13 cellular contexts compared by ENCODE assay signal in genomic region chr9:18438951-18439350, GRCh38. TPM values are rescaled to one million over a fixed set of nuclear protein-coding genes. Genes with fewer than 3 reads are reported as not detected.
DNase-seq lines count a peak whose midpoint lies in the region; ATAC-seq and TF ChIP-seq lines count a peak whose summit lies in the region.
"Had no signal": no experiment of that assay in that cellular context is flagged by ENCODE, and none has a peak within 500 bp of the region (broad histone marks: within the 10 kb centered on the region; RNA-seq: fewer than 3 reads in every experiment).

No MANE protein-coding gene starts in this region.

- no peaks in the 10 kb centered on the region for H3K79me2 ChIP-seq in fibroblast of lung (ENCODE audit: control insufficient read depth, insufficient read depth, low read length)

- H3K4me2 ChIP-seq in fibroblast of lung (ENCODE audit: extremely low read depth, insufficient read depth, low read length): peak overlapping the region; percentile 67
- H3K4me2 ChIP-seq: KMS-11 had no signal

- no peaks in the 10 kb centered on the region for H3K4me1 Mint-ChIP-seq in MCF 10A (ENCODE audit: insufficient read depth, unreplicated experiment)
- H3K4me1 Mint-ChIP-seq in neural crest cell: peaks cover 22% of the 10 kb centered on the region

- ATAC-seq in upper lobe of right lung (no peak), HG03521 (IDR thresholded peaks at IDR 0.05; ENCODE audit: unreplicated experiment) (no peak)

- no peaks in the 10 kb centered on the region for H3K27me3 Mint-ChIP-seq in MCF 10A (ENCODE audit: insufficient read depth, unreplicated experiment)
- peaks cover 22% of the 10 kb centered on the region for H3K27me3 Mint-ChIP-seq in neural crest cell (ENCODE audit: low read depth)

- H3K27me3 ChIP-seq in breast epithelium (no peaks in the 10 kb centered on the region), fibroblast of lung (ENCODE audit: control insufficient read depth, insufficient read depth, low read length) (no peaks in the 10 kb centered on the region), upper lobe of right lung (no peaks in the 10 kb centered on the region)
- H3K27me3 ChIP-seq: Peyer's patch had no signal

- H3K4me1 ChIP-seq in breast epithelium (no peaks in the 10 kb centered on the region), fibroblast of lung (ENCODE audit: control insufficient read depth, extremely low read depth, insufficient read depth, low read length) (peaks cover 9% of the 10 kb centered on the region), upper lobe of right lung (peaks cover 7% of the 10 kb centered on the region)

- H3K4me3 ChIP-seq in breast epithelium (peak overlapping the region; percentile 38 to 64 (median 53)), fibroblast of lung (replicated peaks in 1 of 4; ENCODE audit: control extremely low read depth in 1 of 4, insufficient read depth in 1 of 4, low read depth in 3 of 4, low read length in 4 of 4) (peak overlapping the region; percentile 20 to 52 (median 41)), upper lobe of right lung (peak overlapping the region; percentile 43)

- no peaks in the 10 kb centered on the region for H3K9me3 ChIP-seq in breast epithelium
- no peaks in the 10 kb centered on the region for H3K9me3 ChIP-seq in fibroblast of lung (ENCODE audit: control insufficient read depth, insufficient read depth, low read depth, low read length)
- H3K9me3 ChIP-seq in upper lobe of right lung: no peaks in the 10 kb centered on the region
- H3K9me3 ChIP-seq: Peyer's patch had no signal

- H3K9me3 Mint-ChIP-seq in MCF 10A (ENCODE audit: unreplicated experiment) (no peaks in the 10 kb centered on the region), neural crest cell (no peaks in the 10 kb centered on the region)

- POLR2A ChIA-PET in MCF 10A (lab: Yijun Ruan, JAX): interaction anchor here (0.6 kb wide), 1 partner anchor 159 kb away, joined by 3 read pairs; no protein-coding TSS in a partner anchor

- DNase-seq in breast epithelium (ENCODE audit: low spot score in 2 of 2): no peak
- no peak for DNase-seq in MCF 10A (ENCODE audit: unreplicated experiment)
- no peak for DNase-seq in fibroblast of lung (ENCODE audit: low read depth in 2 of 2)
- no peak for DNase-seq in neural crest cell (ENCODE audit: low read depth, low spot score)
- DNase-seq in upper lobe of right lung: no peak
- no peak for DNase-seq in NOMO-1 treated with dmso at 0.1 percent for 144 hours (lab: John Stamatoyannopoulos, UW; ENCODE audit: unreplicated experiment)
- no peak for DNase-seq in NCI-H1417 treated with DMSO at 0.1 percent for 48 hours (lab: John Stamatoyannopoulos, UW)
- DNase-seq: activated T-cell treated with anti-CD3 and anti-CD28 coated beads, Interleukin-2, amount 50 U/mL, for 1 hour; NCI-H2081 treated with DMSO at 0.1 percent for 48 hours had no signal

- peak overlapping the region; percentile 71 for H2AFZ ChIP-seq in fibroblast of lung (ENCODE audit: low read length)

- CTCF ChIA-PET in MCF 10A (lab: Yijun Ruan, JAX): no interaction called here

- H3K27ac ChIP-seq in breast epithelium (no peak overlapping the region), fibroblast of lung (ENCODE audit: insufficient read depth, low read length) (peak overlapping the region; percentile 60), upper lobe of right lung (no peak overlapping the region)
- H3K27ac ChIP-seq: KMS-11 had no signal

- H3K9ac ChIP-seq in fibroblast of lung (ENCODE audit: insufficient read depth, low read length): no peak overlapping the region
- H3K9ac ChIP-seq: KMS-11 had no signal

- H3K4me3 Mint-ChIP-seq in MCF 10A (ENCODE audit: unreplicated experiment): no peak overlapping the region
- H3K4me3 Mint-ChIP-seq in neural crest cell: peak overlapping the region; percentile 67

- H3K36me3 ChIP-seq in breast epithelium: no peaks in the 10 kb centered on the region
- no peaks in the 10 kb centered on the region for H3K36me3 ChIP-seq in fibroblast of lung (ENCODE audit: control insufficient read depth, insufficient read depth, low read length)
- H3K36me3 ChIP-seq in upper lobe of right lung: no peaks in the 10 kb centered on the region
- H3K36me3 ChIP-seq: Peyer's patch had no signal

- no peaks in the 10 kb centered on the region for H4K20me1 ChIP-seq in fibroblast of lung (ENCODE audit: control insufficient read depth, extremely low read depth, insufficient read depth, low read length)

- no TSS peak for BruUV-seq in MCF 10A (replicated peaks; lab: Mats Ljungman, UMichigan)

- no peak for TF ChIP-seq CTCF in breast epithelium (IDR thresholded peaks at IDR 0.05)
- TF ChIP-seq CTCF in MCF 10A (IDR thresholded peaks at IDR 0.05; ENCODE audit: unreplicated experiment): no peak
- no peak for TF ChIP-seq CTCF in fibroblast of lung (conservative IDR thresholded peaks at IDR 0.05 in 1 of 2, IDR thresholded peaks at IDR 0.05 in 1 of 2; ENCODE audit: low read depth in 1 of 2, low read length in 2 of 2)
- no peak for TF ChIP-seq CTCF in neural crest cell (conservative IDR thresholded peaks at IDR 0.05)
- no peak for TF ChIP-seq CTCF in upper lobe of right lung (IDR thresholded peaks at IDR 0.05)

- H3K36me3 Mint-ChIP-seq in MCF 10A (ENCODE audit: insufficient read depth, unreplicated experiment) (no peaks in the 10 kb centered on the region), neural crest cell (ENCODE audit: low read depth) (no peaks in the 10 kb centered on the region)

- H3K27ac Mint-ChIP-seq in MCF 10A (ENCODE audit: low read depth, unreplicated experiment): no peak overlapping the region
- peak overlapping the region; percentile 79 for H3K27ac Mint-ChIP-seq in neural crest cell (ENCODE audit: unreplicated experiment)

- TF ChIP-seq POLR2A in breast epithelium (IDR thresholded peaks at IDR 0.05): no peak

- intact Hi-C loops in breast epithelium (cut with DNase I; ENCODE audit: low total_unique reads): no loop called here
- intact Hi-C loops in MCF 10A (cut with micrococcal nuclease): no loop called here
- intact Hi-C loops in upper lobe of right lung (cut with DNase I): no loop called here

RNA-seq across cellular contexts. Expression of gene ADAMTSL1, which starts 35.0 kb away (rescaled TPM):
- 1 to 10 TPM; 3.6 to 7.5 (median 4.2) TPM for total RNA-seq in breast epithelium
- total RNA-seq in MCF 10A (2022): not detected in 2 replicates
- total RNA-seq in fibroblast of lung: 11.6 and 27.9 TPM in 2 replicates
- 19.3 and 48.4 TPM in 2 replicates for polyA plus RNA-seq in fibroblast of lung
- polyA plus RNA-seq in fibroblast of lung (2012): 12.5 and 30.9 TPM in 2 replicates
- polyA minus RNA-seq in fibroblast of lung (ENCODE audit: low replicate concordance): 36.2 and 101 TPM in 2 replicates
- total RNA-seq in neural crest cell: 2.3 and 2.5 TPM in 2 replicates
- total RNA-seq in upper lobe of right lung: 7.3 TPM
- total RNA-seq: A673 had no signal
